1 cellular context compared by ENCODE assay signal in the genomic region with DNA sequence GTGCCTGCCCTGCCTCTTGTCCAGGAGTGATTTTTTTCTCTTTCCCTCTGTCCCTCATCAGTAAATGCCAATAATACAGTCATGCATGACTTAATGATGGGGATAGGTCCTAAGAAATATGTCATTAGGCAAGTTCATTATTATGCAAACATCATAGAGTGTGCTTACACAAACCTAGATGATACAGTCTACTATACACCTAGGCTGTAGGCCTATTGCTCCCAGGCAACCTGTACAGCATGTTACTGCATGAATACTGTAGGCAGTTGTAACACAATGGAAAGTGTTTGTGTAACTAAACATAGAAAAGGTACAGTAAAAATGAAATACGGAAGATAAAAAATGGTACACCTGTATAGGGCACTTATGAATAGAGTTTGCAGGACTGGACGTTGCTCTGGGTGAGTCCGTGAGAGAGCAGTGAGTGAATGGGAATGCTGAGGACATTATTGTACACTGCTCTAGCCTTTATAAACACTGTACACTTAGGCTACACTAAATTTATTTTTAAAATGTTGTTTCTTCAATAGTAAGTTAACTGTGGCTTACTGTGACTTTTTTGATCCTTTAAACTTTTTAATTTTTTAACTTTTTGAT.
TF ChIP-seq lines count a peak whose summit lies in the region.

No MANE protein-coding gene starts in this region.

TF ChIP-seq in H1, 55 proteins besides CTCF, POLR2A, EP300 and RAD21:
- TF ChIP-seq EGR1 (IDR thresholded peaks at IDR 0.05; ENCODE audit: borderline replicate concordance, low read depth, low read length) (no peak), RNF2 (IDR thresholded peaks at IDR 0.05; ENCODE audit: borderline replicate concordance, low read depth, low read length, missing control alignments, poor library complexity, severe bottlenecking) (no peak), CBX5 (IDR thresholded peaks at IDR 0.05; ENCODE audit: low read depth, low read length) (no peak)
